9 cellular contexts compared by ENCODE assay signal in the genomic region with DNA sequence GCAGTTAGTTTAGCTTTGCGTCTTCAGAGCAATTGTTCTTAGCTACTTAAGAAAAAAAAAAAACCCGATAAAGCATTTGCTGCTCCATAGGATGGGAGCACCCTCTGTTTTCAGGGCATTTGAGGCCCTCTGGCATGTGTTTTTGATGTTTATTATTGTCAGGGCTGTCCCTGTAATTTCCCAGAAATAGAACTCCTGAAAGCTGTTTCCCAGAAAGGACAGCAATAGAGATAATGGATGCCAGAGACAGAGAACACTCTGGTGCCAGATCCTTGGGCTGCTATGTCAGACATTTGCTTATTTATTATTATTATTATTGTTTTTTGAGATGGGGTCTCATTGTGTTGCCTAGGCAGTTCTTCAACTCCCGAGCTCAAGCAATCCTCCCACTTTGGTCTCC.
"Had no signal": no experiment of that assay in that cellular context is flagged by ENCODE, and none has a peak within 500 bp of the region (broad histone marks: within the 10 kb centered on the region; RNA-seq: fewer than 3 reads in every experiment).

No MANE protein-coding gene starts in this region.

- ATAC-seq: GM23338, HCT116 had no signal

- H3K4me3 ChIP-seq: GM23248, GM23338, HAP-1 had no signal

- H3K36me3 ChIP-seq: HAP-1 had no signal

- H3K4me1 ChIP-seq: HAP-1 had no signal

- DNase-seq: GM23248, GOT3, H7, H9, HCEC 1CT, HFFc6 had no signal

- H3K9me3 ChIP-seq: HAP-1 had no signal

- H3K27ac ChIP-seq: GM23248 had no signal
